In the genomic region with DNA sequence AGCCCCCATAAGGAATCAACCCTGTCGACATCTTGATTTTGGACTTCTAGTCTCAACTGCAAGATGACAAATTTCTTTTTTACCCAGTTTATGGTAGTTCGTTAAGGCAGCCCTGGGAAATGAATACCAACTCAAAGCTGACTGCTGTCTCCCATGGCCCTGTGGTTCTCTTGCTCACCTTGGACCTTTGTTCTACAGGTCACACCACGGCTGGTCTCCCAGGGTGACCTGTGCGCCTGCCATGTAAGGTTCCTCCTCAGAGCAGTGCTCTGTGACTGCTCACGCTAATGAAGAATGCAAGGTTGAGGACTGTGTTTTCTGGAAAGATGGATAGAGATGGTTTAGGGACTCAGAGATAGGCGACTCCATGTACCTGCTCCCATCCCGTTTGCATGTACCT, we compare ENCODE assay signal across 21 cellular contexts.
DNase-seq lines count a peak whose midpoint lies in the region; ATAC-seq and TF ChIP-seq lines count a peak whose summit lies in the region.
"Had no signal": no experiment of that assay in that cellular context is flagged by ENCODE, and none has a peak within 500 bp of the region (broad histone marks: within the 10 kb centered on the region; RNA-seq: fewer than 3 reads in every experiment).

No MANE protein-coding gene starts in this region.

- peak overlapping the region; percentile 45 for H3K4me2 ChIP-seq in neural progenitor cell
- H3K4me2 ChIP-seq in GM23248 (ENCODE audit: unreplicated experiment), result no peak overlapping the region

- TF ChIP-seq CTCF in VCaP (conservative IDR thresholded peaks at IDR 0.05) (no peak), esophagus muscularis mucosa (IDR thresholded peaks at IDR 0.05) (no peak), neural progenitor cell (IDR thresholded peaks at IDR 0.05) (no peak), type B pancreatic cell (conservative IDR thresholded peaks at IDR 0.05) (no peak)

- no peak for ATAC-seq in GM21825 (IDR thresholded peaks at IDR 0.05; ENCODE audit: unreplicated experiment)
- ATAC-seq: GM12878; stimulated activated naive CD8-positive, alpha-beta T cell treated with anti-CD3 and anti-CD28 coated beads, Interleukin-15, amount 100 ng/mL, for 72 hours had no signal

- no peak overlapping the region for H3K9ac ChIP-seq in neural progenitor cell
- no peak overlapping the region for H3K9ac ChIP-seq in GM23248

- TF ChIP-seq POLR2A in esophagus muscularis mucosa (IDR thresholded peaks at IDR 0.05; ENCODE audit: low read depth), result no peak

- in situ Hi-C loops in GM23248 (cut with MboI), result no loop called here

- H3K36me3 ChIP-seq in esophagus muscularis mucosa (no peaks in the 10 kb centered on the region), neural progenitor cell (no peaks in the 10 kb centered on the region), GM23248 (ENCODE audit: low read depth) (no peaks in the 10 kb centered on the region)
- H3K36me3 ChIP-seq: breast epithelium, heart left ventricle had no signal

- WGBS in esophagus muscularis mucosa, result 90% methylated on average over 7 of the region's 7 CpGs
- WGBS in GM23248 (ENCODE audit: low coverage in 1 of 2, low lambda C conversion rate in 2 of 2, missing lambda C conversion rate in 2 of 2), 2 experiments, result 96 to 99% methylated on average over 7 of the region's 7 CpGs

- H3K27ac Mint-ChIP-seq in neural progenitor cell, result peak overlapping the region; percentile 96
- H3K27ac Mint-ChIP-seq in type B pancreatic cell, result peak overlapping the region; percentile 81
- H3K27ac Mint-ChIP-seq: activated CD4-positive, alpha-beta memory T cell treated with anti-CD3 and anti-CD28 coated beads for 36 hours; stimulated activated naive CD8-positive, alpha-beta T cell treated with anti-CD3 and anti-CD28 coated beads, Interleukin-15, amount 100 ng/mL, for 72 hours had no signal

- H3K27me3 Mint-ChIP-seq in neural progenitor cell (ENCODE audit: insufficient read depth, low read depth), result peaks cover 6% of the 10 kb centered on the region
- H3K27me3 Mint-ChIP-seq in type B pancreatic cell, result no peaks in the 10 kb centered on the region

- H3K4me1 ChIP-seq in esophagus muscularis mucosa, result peaks cover 15 to 66% (median 54%) of the 10 kb centered on the region in 4 donors
- H3K4me1 ChIP-seq in neural progenitor cell, result peaks cover 21% of the 10 kb centered on the region
- H3K4me1 ChIP-seq in GM23248 (ENCODE audit: insufficient read depth), result peaks cover 11% of the 10 kb centered on the region

- intact Hi-C loops in esophagus muscularis mucosa (cut with DNase I), result loop anchor here (5.0 to 10.0 kb wide), 2 partner anchors 83 to 94 kb away; no protein-coding TSS in a partner anchor

- H3K4me1 Mint-ChIP-seq in neural progenitor cell (peaks cover 58% of the 10 kb centered on the region), type B pancreatic cell (ENCODE audit: unreplicated experiment) (peaks cover 53% of the 10 kb centered on the region)

- H3K27ac ChIP-seq in VCaP, result peak overlapping the region; percentile 64
- H3K27ac ChIP-seq in esophagus muscularis mucosa (replicated peaks in 1 of 4), result peak overlapping the region; percentile 15 to 67 (median 41)
- no peak overlapping the region for H3K27ac ChIP-seq in neural progenitor cell
- H3K27ac ChIP-seq in GM23248, result no peak overlapping the region
- H3K27ac ChIP-seq: breast epithelium had no signal

- no peak for TF ChIP-seq EP300 in esophagus muscularis mucosa (IDR thresholded peaks at IDR 0.05)

- H3F3A ChIP-seq in neural progenitor cell (ENCODE audit: low read depth), result peaks cover 7% of the 10 kb centered on the region
- H3F3A ChIP-seq in GM23248 (ENCODE audit: insufficient read depth), result no peaks in the 10 kb centered on the region

- H2AFZ ChIP-seq in neural progenitor cell (replicated peaks) (no peak overlapping the region), GM23248 (no peak overlapping the region)

- H3K27me3 ChIP-seq in esophagus muscularis mucosa (no peaks in the 10 kb centered on the region), neural progenitor cell (no peaks in the 10 kb centered on the region), GM23248 (replicated peaks; ENCODE audit: insufficient read depth) (no peaks in the 10 kb centered on the region)
- H3K27me3 ChIP-seq: breast epithelium had no signal

- peaks cover 45% of the 10 kb centered on the region for H3K9me3 Mint-ChIP-seq in neural progenitor cell
- peaks cover 10% of the 10 kb centered on the region for H3K9me3 Mint-ChIP-seq in type B pancreatic cell

- H3K4me3 ChIP-seq in esophagus muscularis mucosa (no peak overlapping the region), neural progenitor cell (no peak overlapping the region), GM23248 (no peak overlapping the region)
- H3K4me3 ChIP-seq: breast epithelium, GM12878, heart left ventricle had no signal

- no peak overlapping the region for H3K4me3 Mint-ChIP-seq in neural progenitor cell
- H3K4me3 Mint-ChIP-seq in type B pancreatic cell, result peak overlapping the region; percentile 62
- H3K4me3 Mint-ChIP-seq: activated CD4-positive, alpha-beta memory T cell treated with anti-CD3 and anti-CD28 coated beads for 36 hours; CD8-positive, alpha-beta memory T cell; stimulated activated naive CD8-positive, alpha-beta T cell treated with anti-CD3 and anti-CD28 coated beads, Interleukin-15, amount 100 ng/mL, for 72 hours had no signal

- H3K36me3 Mint-ChIP-seq in neural progenitor cell (peaks cover 71% of the 10 kb centered on the region), type B pancreatic cell (peaks cover 19% of the 10 kb centered on the region)

- H4K20me1 ChIP-seq in neural progenitor cell (ENCODE audit: low read depth), result peaks cover 15% of the 10 kb centered on the region
- H4K20me1 ChIP-seq in GM23248 (ENCODE audit: insufficient read depth), result no peaks in the 10 kb centered on the region

- H3K79me2 ChIP-seq in neural progenitor cell (ENCODE audit: low read depth) (peaks cover 100% of the 10 kb centered on the region), GM23248 (ENCODE audit: insufficient read depth) (peaks cover 8% of the 10 kb centered on the region; the same call in 1 of the 2 replicates)

- no peaks in the 10 kb centered on the region for H3K9me2 ChIP-seq in GM23248 (ENCODE audit: insufficient read depth)

- H3K9me3 ChIP-seq in esophagus muscularis mucosa (peaks cover 0 to 8% (median 0%) of the 10 kb centered on the region in 4 donors), neural progenitor cell (ENCODE audit: low read depth) (peaks cover 6% of the 10 kb centered on the region), GM23248 (ENCODE audit: low read depth) (no peaks in the 10 kb centered on the region)

- DNase-seq in esophagus muscularis mucosa (ENCODE audit: extremely low spot score) (no peak), neural progenitor cell (ENCODE audit: low spot score) (no peak), type B pancreatic cell (ENCODE audit: extremely low spot score, unreplicated experiment) (no peak), GM23248 (no peak), amniotic stem cell (lab: John Stamatoyannopoulos, UW) (no peak)
- DNase-seq: activated CD4-positive, alpha-beta memory T cell treated with anti-CD3 and anti-CD28 coated beads for 36 hours; activated CD4-positive, CD25-positive, alpha-beta regulatory T cell; activated gamma-delta T cell treated with Interleukin-2 at 50 U/mL for 16 hours; activated T-cell treated with anti-CD3 and anti-CD28 coated beads for 4 hours; CD8-positive, alpha-beta memory T cell; GOT3; NCI-H187; NCI-H526 treated with DMSO at 0.1 percent for 48 hours; retina; stimulated activated naive CD8-positive, alpha-beta T cell treated with anti-CD3 and anti-CD28 coated beads, Interleukin-15, amount 100 ng/mL, for 72 hours; T1000 had no signal

Comparison
In these comparisons a context has a peak if more than half of its experiments do, and no peak if none do; other contexts are left out.
1. H3K27ac ChIP-seq: peak in VCaP (single experiment) and esophagus muscularis mucosa (4 of 4); none in neural progenitor cell (single experiment) and GM23248 (single experiment).